In the genomic region with DNA sequence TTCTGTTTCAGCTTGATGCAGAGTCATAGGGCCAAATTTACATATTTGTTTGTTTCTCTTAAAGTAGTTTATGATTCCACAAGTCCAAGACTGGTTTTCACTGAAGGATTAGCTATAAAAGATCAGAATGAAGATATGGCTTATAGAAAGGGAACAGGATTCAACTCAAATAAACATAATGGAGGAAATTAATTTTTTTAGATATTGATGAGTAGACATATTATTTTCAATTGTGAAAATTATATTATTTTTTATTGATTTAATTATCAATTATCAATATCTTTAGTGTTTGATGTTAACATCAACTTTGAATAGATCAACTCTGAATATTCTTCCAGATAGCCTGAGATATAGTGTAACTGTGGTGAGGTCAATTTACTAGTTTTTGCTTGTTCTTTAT, we compare ENCODE assay signal across 23 cellular contexts.
"Had no signal": no experiment of that assay in that cellular context is flagged by ENCODE, and none has a peak within 500 bp of the region (broad histone marks: within the 10 kb centered on the region; RNA-seq: fewer than 3 reads in every experiment).

No MANE protein-coding gene starts in this region.

- H3K36me3 ChIP-seq: colonic mucosa, esophagus muscularis mucosa, left lung, neutrophil, stomach, thyroid gland, vagina had no signal

- H3K9me3 ChIP-seq: colonic mucosa, esophagus muscularis mucosa, left lung, mucosa of descending colon, neutrophil, stomach, thyroid gland, vagina had no signal

- H3K4me1 ChIP-seq: colonic mucosa, esophagus muscularis mucosa, parathyroid adenoma, thyroid gland, vagina had no signal

- DNase-seq: colonic mucosa; effector CD8-positive, alpha-beta T cell; endodermal cell; foreskin melanocyte; head of caudate nucleus; left cardiac atrium; left lung; mesenchymal stem cell; mucosa of descending colon; naive B cell; stimulated activated CD4-positive, alpha-beta T cell treated with anti-CD3 and anti-CD28 coated beads, Interleukin-2, amount 100 ng/mL, for 24 hours; stimulated activated CD4-positive, alpha-beta T cell treated with anti-CD3 and anti-CD28 coated beads, Interleukin-4, amount 100 ng/mL, for 24 hours; stimulated activated naive CD4-positive, alpha-beta T cell treated with Interleukin-2 at 50 U/mL for 16 hours; stomach; thyroid gland; trophoblast cell had no signal

- H2AFZ ChIP-seq: parathyroid adenoma had no signal

- H3K27ac ChIP-seq: colonic mucosa, esophagus muscularis mucosa, left lung, neutrophil, parathyroid adenoma, stomach, thyroid gland, vagina had no signal

- H3K4me3 ChIP-seq: colonic mucosa, esophagus muscularis mucosa, left lung, mucosa of descending colon, stomach, thyroid gland, vagina had no signal

- H3K27me3 ChIP-seq: colonic mucosa, esophagus muscularis mucosa, left lung, neutrophil, stomach, thyroid gland, vagina had no signal

- ATAC-seq: left cardiac atrium; left lung; mucosa of descending colon; natural killer cell treated with Interleukin-12 subunit alpha and Interleukin-12 subunit beta and Interleukin-15 and Interleukin-18, amount 100 ng/mL, for 72 hours; sciatic nerve; stimulated activated effector memory CD8-positive, alpha-beta T cell treated with anti-CD3 and anti-CD28 coated beads, Interleukin-12 subunit alpha, Interleukin-12 subunit beta, amount 100 ng/mL, for 72 hours had no signal

- H3K79me2 ChIP-seq: parathyroid adenoma had no signal

- H3K9ac ChIP-seq: parathyroid adenoma had no signal
